Comparison of ENCODE assay signal across 34 cellular contexts in the genomic region with DNA sequence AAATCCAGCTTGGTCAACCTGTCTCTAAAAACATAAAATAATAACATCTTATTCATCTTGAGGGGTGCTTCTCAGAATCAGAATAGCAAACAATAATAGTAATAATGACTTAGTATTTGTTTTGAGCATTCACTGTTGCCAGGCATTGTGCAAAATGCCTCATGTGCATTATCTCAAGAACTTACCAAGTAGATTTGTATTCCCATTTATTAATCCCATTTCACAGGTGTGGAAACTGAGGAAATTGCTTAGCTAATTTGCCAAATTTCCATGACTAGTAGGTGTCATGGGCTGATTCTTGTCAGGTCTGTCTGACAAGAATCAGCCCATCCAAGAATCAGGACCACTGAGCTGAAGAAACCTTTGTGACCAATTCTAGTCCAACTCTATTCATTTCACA. TPM values are rescaled to one million over a fixed set of nuclear protein-coding genes. Genes with fewer than 3 reads are reported as not detected.
"Had no signal": no experiment of that assay in that cellular context is flagged by ENCODE, and none has a peak within 500 bp of the region (broad histone marks: within the 10 kb centered on the region; RNA-seq: fewer than 3 reads in every experiment).

No MANE protein-coding gene starts in this region.

- H3K36me3 Mint-ChIP-seq: natural killer cell; stimulated activated memory B cell treated with anti-CD40 and anti-IgM and Interleukin-4, amounts not matched to agents 10 μg/mL and 1 μg/mL and 100 μg/mL, for 72 hours; type B pancreatic cell had no signal

- DNase-seq: naive thymus-derived CD4-positive, alpha-beta T cell; natural killer cell; nucleus accumbens; ovary; right cardiac atrium; stimulated activated CD4-positive, alpha-beta T cell treated with anti-CD3 and anti-CD28 coated beads, Interleukin-12 subunit alpha, Interleukin-12 subunit beta, amount 100 ng/mL, for 4 hours; stimulated activated CD4-positive, alpha-beta T cell treated with anti-CD3 and anti-CD28 coated beads, Interleukin-1b, Interleukin-23, amount 100 ng/mL, for 48 hours; stimulated activated CD4-positive, alpha-beta T cell treated with anti-CD3 and anti-CD28 coated beads, Interleukin-4, amount 100 ng/mL, for 1 hour; stimulated activated CD4-positive, alpha-beta T cell treated with anti-CD3 and anti-CD28 coated beads, Interleukin-4, amount 100 ng/mL, for 4 hours; stimulated activated CD8-positive, alpha-beta memory T cell treated with anti-CD3 and anti-CD28 coated beads, Interleukin-4, amount 100 ng/mL, for 48 hours; stimulated activated naive CD4-positive, alpha-beta T cell; stimulated activated naive CD8-positive, alpha-beta T cell treated with anti-CD3 and anti-CD28 coated beads, Interleukin-15, amount 100 ng/mL, for 72 hours; stimulated activated naive CD8-positive, alpha-beta T cell treated with anti-CD3 and anti-CD28 coated beads, Interleukin-15, Interleukin-2, amounts not matched to agents 100 U/mL and 50 U/mL, for 24 hours; substantia nigra; testis; tibial artery; transverse colon; upper lobe of right lung; uterus had no signal

- H3K4me2 ChIP-seq: smooth muscle cell had no signal

- H3K4me3 ChIP-seq: ovary, psoas muscle, skin epidermis, smooth muscle cell, suprapubic skin, testis, tibial artery, transverse colon, upper lobe of right lung, uterus had no signal

- ATAC-seq: naive thymus-derived CD4-positive, alpha-beta T cell; natural killer cell; psoas muscle; right cardiac atrium; sciatic nerve; stimulated activated memory B cell treated with anti-CD40 and anti-IgM and Interleukin-4, amounts not matched to agents 10 μg/mL and 1 μg/mL and 100 μg/mL, for 72 hours; stimulated activated naive CD8-positive, alpha-beta T cell treated with anti-CD3 and anti-CD28 coated beads, Interleukin-15, amount 100 ng/mL, for 72 hours; stimulated activated naive CD8-positive, alpha-beta T cell treated with anti-CD3 and anti-CD28 coated beads, Interleukin-15, Interleukin-2, amounts not matched to agents 100 U/mL and 50 U/mL, for 24 hours; upper lobe of right lung had no signal

- H3K9me3 ChIP-seq: neutrophil, ovary, psoas muscle, spleen, suprapubic skin, testis, tibial artery, transverse colon, upper lobe of right lung, uterus had no signal

- H3K9ac ChIP-seq: parathyroid adenoma had no signal

- H3K4me1 ChIP-seq: psoas muscle, upper lobe of right lung had no signal

- H3K36me3 ChIP-seq: neutrophil, ovary, spleen, suprapubic skin, tibial artery, transverse colon, upper lobe of right lung, uterus had no signal

- H3K27ac ChIP-seq: neutrophil, ovary, parathyroid adenoma, psoas muscle, skin epidermis, spleen, suprapubic skin, testis, tibial artery, transverse colon, upper lobe of right lung, uterus had no signal

- H3K27ac Mint-ChIP-seq: progenitor cell of endocrine pancreas, type B pancreatic cell had no signal

- H3K9me3 Mint-ChIP-seq: naive thymus-derived CD4-positive, alpha-beta T cell; natural killer cell; nephron; stimulated activated memory B cell treated with anti-CD40 and anti-IgM and Interleukin-4, amounts not matched to agents 10 μg/mL and 1 μg/mL and 100 μg/mL, for 72 hours; stimulated activated naive CD8-positive, alpha-beta T cell treated with anti-CD3 and anti-CD28 coated beads, Interleukin-15, amount 100 ng/mL, for 72 hours; type B pancreatic cell had no signal

- H3K79me2 ChIP-seq: parathyroid adenoma had no signal

- H3K4me3 Mint-ChIP-seq: stimulated activated memory B cell treated with anti-CD40 and anti-IgM and Interleukin-4, amounts not matched to agents 10 μg/mL and 1 μg/mL and 100 μg/mL, for 72 hours; type B pancreatic cell had no signal

- H2AFZ ChIP-seq: parathyroid adenoma had no signal

- H3K27me3 ChIP-seq: ovary, testis had no signal

RNA-seq across cellular contexts. Expression of gene TTBK1, which starts 5.5 kb away (rescaled TPM):
- total RNA-seq: omental fat pad, psoas muscle, smooth muscle cell, suprapubic skin had no signal

RNA-seq across cellular contexts. Expression of gene SLC22A7, which starts 49.3 kb away (rescaled TPM):
- total RNA-seq: naive thymus-derived CD4-positive, alpha-beta T cell; natural killer cell; omental fat pad; progenitor cell of endocrine pancreas; psoas muscle; renal cortical epithelial cell; right cardiac atrium; sciatic nerve; smooth muscle cell; spleen; suprapubic skin; testis; transverse colon; upper lobe of right lung; urinary bladder; uterus had no signal

RNA-seq across cellular contexts. Expression of gene CRIP3, which starts 59.8 kb away (rescaled TPM):
- total RNA-seq: smooth muscle cell had no signal
